ENCODE assay signal across 17 cellular contexts in genomic region chr7:115208710-115209540, GRCh38.
DNase-seq lines count a peak whose midpoint lies in the region; ATAC-seq, FAIRE-seq and TF ChIP-seq lines count a peak whose summit lies in the region.
"Had no signal": no experiment of that assay in that cellular context is flagged by ENCODE, and none has a peak within 500 bp of the region (broad histone marks: within the 10 kb centered on the region; RNA-seq: fewer than 3 reads in every experiment).

No MANE protein-coding gene starts in this region.

- CTCF ChIA-PET in HepG2 (lab: Yijun Ruan, JAX; ENCODE audit: low intra/inter-chr PET ratio, low total read pairs): no interaction called here

- intact Hi-C loops in HepG2 (cut with micrococcal nuclease; ENCODE audit: unreplicated experiment): no loop called here
- intact Hi-C loops in right lobe of liver (cut with DNase I): no loop called here

- FAIRE-seq in HepG2 (lab: Jason Lieb, UNC) (no peak), HTR-8/SVneo (lab: Jason Lieb, UNC) (no peak)
- FAIRE-seq: H1 had no signal

- in situ Hi-C loops in HepG2 (cut with HindIII; ENCODE audit: extremely low pct_ligation_motif_present, low pct_unique_long_range_greater_than_20kb): no loop called here

- H3K4me1 ChIP-seq in HepG2 (ENCODE audit: insufficient read depth, low read length) (no peaks in the 10 kb centered on the region), right lobe of liver (no peaks in the 10 kb centered on the region), foreskin keratinocyte (no peaks in the 10 kb centered on the region), hepatocyte (ENCODE audit: insufficient read depth) (no peaks in the 10 kb centered on the region)

- 32% methylated on average over 4 of the region's 4 CpGs for WGBS in HepG2 (ENCODE audit: low lambda C conversion rate)
- WGBS in right lobe of liver (ENCODE audit: insufficient coverage, low coverage, low lambda C conversion rate, missing lambda C conversion rate): 76% methylated on average over 4 of the region's 4 CpGs
- 44% methylated on average over 4 of the region's 4 CpGs for WGBS in hepatocyte (ENCODE audit: low lambda C conversion rate, missing lambda C conversion rate)

- no peaks in the 10 kb centered on the region for H3K79me2 ChIP-seq in HepG2 (ENCODE audit: insufficient read depth, low read length)
- H3K79me2 ChIP-seq in hepatocyte: no peaks in the 10 kb centered on the region

- TF ChIP-seq RAD21 in HepG2 (CRISPR knock-in tag; IDR thresholded peaks at IDR 0.05): no peak

- no peak for TF ChIP-seq EP300 in HepG2 (IDR thresholded peaks at IDR 0.05; ENCODE audit: low read depth in 2 of 2, low read length in 2 of 2)
- TF ChIP-seq EP300 in HepG2 (CRISPR knock-in tag; IDR thresholded peaks at IDR 0.05; ENCODE audit: borderline replicate concordance): no peak

- H3K27ac ChIP-seq in HepG2 (ENCODE audit: extremely low read length, insufficient read depth, low read length) (no peak overlapping the region), right lobe of liver (no peak overlapping the region), WERI-Rb-1 (peak overlapping the region; percentile 69), foreskin keratinocyte (no peak overlapping the region), hepatocyte (no peak overlapping the region)

- H3K36me3 ChIP-seq in HepG2 (replicated peaks in 1 of 2; ENCODE audit: control insufficient read depth in 1 of 2, insufficient read depth in 2 of 2, low read length in 2 of 2) (no peaks in the 10 kb centered on the region), right lobe of liver (no peaks in the 10 kb centered on the region), WERI-Rb-1 (no peaks in the 10 kb centered on the region), hepatocyte (replicated peaks; ENCODE audit: insufficient read depth, low read depth) (no peaks in the 10 kb centered on the region)

- no peak overlapping the region for H3K9ac ChIP-seq in HepG2 (ENCODE audit: insufficient read depth, low read depth, low read length)

- no peak overlapping the region for H2AFZ ChIP-seq in HepG2 (ENCODE audit: low read length)
- no peak overlapping the region for H2AFZ ChIP-seq in hepatocyte

- POLR2A ChIA-PET in HepG2 (lab: Yijun Ruan, JAX): no interaction called here

- no peaks in the 10 kb centered on the region for H3K9me2 ChIP-seq in hepatocyte (replicated peaks; ENCODE audit: insufficient read depth)

- no peak overlapping the region for H3K4me2 ChIP-seq in HepG2 (ENCODE audit: low read depth, low read length)
- no peak overlapping the region for H3K4me2 ChIP-seq in hepatocyte

- H3K9me3 ChIP-seq in HepG2 (ENCODE audit: low read length): peaks cover 40% of the 10 kb centered on the region
- H3K9me3 ChIP-seq in right lobe of liver: no peaks in the 10 kb centered on the region
- H3K9me3 ChIP-seq in WERI-Rb-1 (ENCODE audit: severe bottlenecking): peaks cover 9% of the 10 kb centered on the region
- no peaks in the 10 kb centered on the region for H3K9me3 ChIP-seq in hepatocyte (ENCODE audit: low read depth)

- no peak for DNase-seq in HepG2 (ENCODE audit: low spot score)
- DNase-seq in right lobe of liver: no peak
- peak; percentile 76 for DNase-seq in WERI-Rb-1
- peak in 1 of 2 donors; percentile 20 for DNase-seq in foreskin keratinocyte
- DNase-seq in hepatocyte (ENCODE audit: low spot score): no peak
- DNase-seq in DMS114 treated with DMSO at 0.1 percent for 48 hours (lab: John Stamatoyannopoulos, UW; ENCODE audit: unreplicated experiment): no peak
- no peak for DNase-seq in HTR-8/SVneo (ENCODE audit: insufficient read length, low spot score)
- no peak for DNase-seq in stimulated activated CD4-positive, alpha-beta T cell treated with anti-CD3 and anti-CD28 coated beads, Interleukin-4, amount 100 ng/mL, for 4 hours
- DNase-seq: 8988T; CD4-positive, alpha-beta memory T cell; EL; NCI-H1105 treated with DMSO at 0.1 percent for 48 hours; NCI-H1694 treated with DMSO at 0.1 percent for 48 hours; NCI-H2107; NCI-H2227 treated with DMSO at 0.1 percent for 48 hours; NCI-H524 treated with DMSO at 0.1 percent for 48 hours had no signal

- H3K27me3 ChIP-seq in HepG2 (ENCODE audit: control insufficient read depth in 1 of 2, insufficient read depth in 2 of 2, low read length in 2 of 2): no peaks in the 10 kb centered on the region
- no peaks in the 10 kb centered on the region for H3K27me3 ChIP-seq in right lobe of liver
- no peaks in the 10 kb centered on the region for H3K27me3 ChIP-seq in WERI-Rb-1 (ENCODE audit: insufficient read depth, low read depth, severe bottlenecking)
- no peaks in the 10 kb centered on the region for H3K27me3 ChIP-seq in foreskin keratinocyte
- H3K27me3 ChIP-seq in hepatocyte: no peaks in the 10 kb centered on the region

- TF ChIP-seq CTCF in HepG2 (CRISPR knock-in tag; IDR thresholded peaks at IDR 0.05) (no peak), right lobe of liver (IDR thresholded peaks at IDR 0.05) (no peak), WERI-Rb-1 (IDR thresholded peaks at IDR 0.05; ENCODE audit: low read depth, low read length) (no peak), foreskin keratinocyte (conservative IDR thresholded peaks at IDR 0.05) (peak; percentile 31), hepatocyte (IDR thresholded peaks at IDR 0.05; ENCODE audit: poor library complexity) (no peak)

- ATAC-seq in HepG2 (no peak), right lobe of liver (no peak), foreskin keratinocyte (peak; percentile 51)

- no TSS peak for BruUV-seq in HepG2 (replicated peaks; lab: Mats Ljungman, UMichigan)

- H3K4me3 ChIP-seq in HepG2 (replicated peaks in 1 of 3; ENCODE audit: insufficient read depth in 1 of 3, low read depth in 2 of 3, low read length in 3 of 3) (no peak overlapping the region), right lobe of liver (no peak overlapping the region), WERI-Rb-1 (ENCODE audit: low read depth, low read length) (no peak overlapping the region), hepatocyte (no peak overlapping the region)

- TF ChIP-seq POLR2A in HepG2 (IDR thresholded peaks at IDR 0.05; ENCODE audit: insufficient read depth in 1 of 2, low read depth in 2 of 2, low read length in 2 of 2) (no peak), right lobe of liver (IDR thresholded peaks at IDR 0.05) (no peak)

- H4K20me1 ChIP-seq in HepG2 (ENCODE audit: insufficient read depth, low read length): no peaks in the 10 kb centered on the region
- no peaks in the 10 kb centered on the region for H4K20me1 ChIP-seq in hepatocyte (ENCODE audit: insufficient read depth, poor library complexity, severe bottlenecking)

TF ChIP-seq in HepG2, 621 proteins besides CTCF, POLR2A, EP300 and RAD21:
- TF ChIP-seq RFXANK (CRISPR knock-in tag; IDR thresholded peaks at IDR 0.05) (no peak), MAFK (conservative IDR thresholded peaks at IDR 0.05 in 1 of 2, IDR thresholded peaks at IDR 0.05 in 1 of 2; ENCODE audit: low read length in 2 of 2) (peak; percentile 28 to 51; a peak in 2 of 4 replicates), RAD51 (IDR thresholded peaks at IDR 0.05; ENCODE audit: borderline replicate concordance) (peak; percentile 63; the same call in 1 of the 2 replicates), MAFF (IDR thresholded peaks at IDR 0.05; ENCODE audit: low read depth, low read length) (peak; percentile 44; the same call in 1 of the 2 replicates)
